Comparison of ENCODE assay signal across 30 cellular contexts in genomic region chr2:144201126-144201525, GRCh38.
DNase-seq lines count a peak whose midpoint lies in the region; ATAC-seq and TF ChIP-seq lines count a peak whose summit lies in the region.
"Had no signal": no experiment of that assay in that cellular context is flagged by ENCODE, and none has a peak within 500 bp of the region (broad histone marks: within the 10 kb centered on the region; RNA-seq: fewer than 3 reads in every experiment).

No MANE protein-coding gene starts in this region.

- no peak overlapping the region for H2AFZ ChIP-seq in neuronal stem cell (ENCODE audit: low read length)

- peak overlapping the region; percentile 78 to 79 for H3K27ac Mint-ChIP-seq in natural killer cell treated with Interleukin-12 subunit alpha and Interleukin-12 subunit beta and Interleukin-15 and Interleukin-18, amount 100 ng/mL, for 72 hours
- no peak overlapping the region for H3K27ac Mint-ChIP-seq in natural killer cell
- H3K27ac Mint-ChIP-seq in activated T-helper 17 cell treated with anti-CD3 and anti-CD28 coated beads, Interleukin-2, amount 50 U/mL, for 72 hours: peak overlapping the region; percentile 92
- H3K27ac Mint-ChIP-seq: CD8-positive, alpha-beta T cell; mesothelial cell of epicardium had no signal

- H4K91ac ChIP-seq in neuronal stem cell (ENCODE audit: low read depth, low read length, poor library complexity): no peak overlapping the region

- H3K9ac ChIP-seq in neuronal stem cell (ENCODE audit: low read depth, low read length, poor library complexity): no peak overlapping the region
- H3K9ac ChIP-seq: SK-N-SH had no signal

- TF ChIP-seq CTCF in natural killer cell (IDR thresholded peaks at IDR 0.05) (no peak), foreskin keratinocyte (conservative IDR thresholded peaks at IDR 0.05) (no peak)

- H3K9me3 ChIP-seq in neuronal stem cell (replicated peaks in 1 of 2; ENCODE audit: control insufficient read depth in 2 of 2, insufficient read depth in 1 of 2, low read depth in 1 of 2, low read length in 2 of 2): no peaks in the 10 kb centered on the region
- H3K9me3 ChIP-seq: ascending aorta, left ventricle myocardium inferior, SK-N-SH, upper lobe of left lung had no signal

- H3K4me1 ChIP-seq in foreskin keratinocyte: no peaks in the 10 kb centered on the region
- peaks cover 0 to 2% of the 10 kb centered on the region in 2 donors for H3K4me1 ChIP-seq in neuronal stem cell (ENCODE audit: control insufficient read depth in 2 of 2, insufficient read depth in 1 of 2, low read depth in 1 of 2, low read length in 2 of 2)
- H3K4me1 ChIP-seq: ascending aorta, upper lobe of left lung had no signal

- WGBS in neuronal stem cell (ENCODE audit: extremely low coverage in 2 of 2, insufficient read length in 2 of 2, insufficient replicate concordance in 1 of 2), 2 donors: no CpG with 5 or more reads among the region's 6 CpGs

- H3K9me3 Mint-ChIP-seq in natural killer cell treated with Interleukin-12 subunit alpha and Interleukin-12 subunit beta and Interleukin-15 and Interleukin-18, amount 100 ng/mL, for 72 hours: peaks cover 7% of the 10 kb centered on the region
- no peaks in the 10 kb centered on the region for H3K9me3 Mint-ChIP-seq in natural killer cell
- peaks cover 4% of the 10 kb centered on the region for H3K9me3 Mint-ChIP-seq in activated T-helper 17 cell treated with anti-CD3 and anti-CD28 coated beads, Interleukin-2, amount 50 U/mL, for 72 hours
- H3K9me3 Mint-ChIP-seq: CD8-positive, alpha-beta T cell; mesothelial cell of epicardium had no signal

- intact Hi-C loops in natural killer cell (cut with micrococcal nuclease): no loop called here

- H4K8ac ChIP-seq in neuronal stem cell (ENCODE audit: low read depth, low read length): no peak overlapping the region

- no peak overlapping the region for H3K4me2 ChIP-seq in neuronal stem cell (ENCODE audit: insufficient read depth, low read length, poor library complexity, severe bottlenecking)
- H3K4me2 ChIP-seq: SK-N-SH, smooth muscle cell had no signal

- peak overlapping the region; percentile 62 for H3K4me3 Mint-ChIP-seq in natural killer cell treated with Interleukin-12 subunit alpha and Interleukin-12 subunit beta and Interleukin-15 and Interleukin-18, amount 100 ng/mL, for 72 hours
- no peak overlapping the region for H3K4me3 Mint-ChIP-seq in natural killer cell
- H3K4me3 Mint-ChIP-seq in activated T-helper 17 cell treated with anti-CD3 and anti-CD28 coated beads, Interleukin-2, amount 50 U/mL, for 72 hours: peak overlapping the region; percentile 65
- H3K4me3 Mint-ChIP-seq: CD8-positive, alpha-beta T cell; mesothelial cell of epicardium; naive thymus-derived CD4-positive, alpha-beta T cell had no signal

- no peak overlapping the region for H3K14ac ChIP-seq in neuronal stem cell (ENCODE audit: low read length)

- H3K27ac ChIP-seq in foreskin keratinocyte (no peak overlapping the region), neuronal stem cell (replicated peaks; ENCODE audit: low read length) (no peak overlapping the region)
- H3K27ac ChIP-seq: ascending aorta, HL-60, left ventricle myocardium inferior, ovary, upper lobe of left lung had no signal

- no peaks in the 10 kb centered on the region for H3K27me3 Mint-ChIP-seq in natural killer cell treated with Interleukin-12 subunit alpha and Interleukin-12 subunit beta and Interleukin-15 and Interleukin-18, amount 100 ng/mL, for 72 hours
- H3K27me3 Mint-ChIP-seq in natural killer cell (ENCODE audit: low read depth in 2 of 2): no peaks in the 10 kb centered on the region
- H3K27me3 Mint-ChIP-seq in activated T-helper 17 cell treated with anti-CD3 and anti-CD28 coated beads, Interleukin-2, amount 50 U/mL, for 72 hours: no peaks in the 10 kb centered on the region
- H3K27me3 Mint-ChIP-seq: naive thymus-derived CD4-positive, alpha-beta T cell had no signal

- H3K36me3 ChIP-seq in neuronal stem cell (replicated peaks in 1 of 2; ENCODE audit: control insufficient read depth in 2 of 2, insufficient read depth in 2 of 2, low read length in 2 of 2): no peaks in the 10 kb centered on the region
- H3K36me3 ChIP-seq: ascending aorta, left ventricle myocardium inferior, ovary, upper lobe of left lung, WERI-Rb-1 had no signal

- no peaks in the 10 kb centered on the region for H3K79me1 ChIP-seq in neuronal stem cell (ENCODE audit: low read depth, low read length)

- DNase-seq in NCI-H748 treated with DMSO at 0.1 percent for 48 hours (lab: John Stamatoyannopoulos, UW): peak; percentile 13
- no peak for DNase-seq in NCI-H748 (lab: John Stamatoyannopoulos, UW; ENCODE audit: unreplicated experiment)
- DNase-seq in natural killer cell treated with Interleukin-12 subunit alpha and Interleukin-12 subunit beta and Interleukin-15 and Interleukin-18, amount 100 ng/mL, for 72 hours (ENCODE audit: low spot score): peak; percentile 62
- DNase-seq in natural killer cell: no peak
- DNase-seq in stimulated activated naive CD8-positive, alpha-beta T cell treated with anti-CD3 and anti-CD28 coated beads, Interleukin-15, Interleukin-2, amounts not matched to agents 100 U/mL and 50 U/mL, for 24 hours: peak; percentile 21
- no peak for DNase-seq in foreskin keratinocyte
- DNase-seq in neuronal stem cell (ENCODE audit: low spot score): no peak
- DNase-seq: activated gamma-delta T cell; AML-193; CD8-positive, alpha-beta T cell; cortex of kidney; DMS53; GDM1; left ventricle myocardium inferior; naive thymus-derived CD4-positive, alpha-beta T cell; NCI-H1048; NCI-H187; NCI-H2227 treated with DMSO at 0.1 percent for 48 hours; NCI-H774; ovary; RPMI8226; SK-N-SH; upper lobe of left lung had no signal

- H2BK5ac ChIP-seq in neuronal stem cell (ENCODE audit: low read length): no peak overlapping the region

- H3K27me3 ChIP-seq in foreskin keratinocyte (no peaks in the 10 kb centered on the region), neuronal stem cell (ENCODE audit: control insufficient read depth in 3 of 3, insufficient read depth in 3 of 3, low read depth in 1 of 3, low read length in 3 of 3) (no peaks in the 10 kb centered on the region)
- H3K27me3 ChIP-seq: ascending aorta, ovary, upper lobe of left lung had no signal

- H3K36me3 Mint-ChIP-seq in natural killer cell treated with Interleukin-12 subunit alpha and Interleukin-12 subunit beta and Interleukin-15 and Interleukin-18, amount 100 ng/mL, for 72 hours: peaks cover 24% of the 10 kb centered on the region
- H3K36me3 Mint-ChIP-seq in natural killer cell: peaks cover 7% of the 10 kb centered on the region
- H3K36me3 Mint-ChIP-seq in activated T-helper 17 cell treated with anti-CD3 and anti-CD28 coated beads, Interleukin-2, amount 50 U/mL, for 72 hours (ENCODE audit: low read depth): peaks cover 17% of the 10 kb centered on the region

- H3K18ac ChIP-seq in neuronal stem cell (ENCODE audit: low read length): no peak overlapping the region

- ATAC-seq in natural killer cell treated with Interleukin-12 subunit alpha and Interleukin-12 subunit beta and Interleukin-15 and Interleukin-18, amount 100 ng/mL, for 72 hours: peak; percentile 70 to 87
- ATAC-seq in natural killer cell (no peak), foreskin keratinocyte (no peak)
- ATAC-seq in activated T-helper 17 cell treated with anti-CD3 and anti-CD28 coated beads, Interleukin-2, amount 50 U/mL, for 72 hours (replicated peaks): peak; percentile 82
- peak; percentile 77 for ATAC-seq in stimulated activated naive CD8-positive, alpha-beta T cell treated with anti-CD3 and anti-CD28 coated beads, Interleukin-15, Interleukin-2, amounts not matched to agents 100 U/mL and 50 U/mL, for 24 hours
- ATAC-seq: CD8-positive, alpha-beta T cell; HCT116; naive thymus-derived CD4-positive, alpha-beta T cell had no signal

- H3K4me1 Mint-ChIP-seq in natural killer cell treated with Interleukin-12 subunit alpha and Interleukin-12 subunit beta and Interleukin-15 and Interleukin-18, amount 100 ng/mL, for 72 hours (ENCODE audit: low read depth in 2 of 2): peaks cover 45 to 51% of the 10 kb centered on the region in 2 donors
- H3K4me1 Mint-ChIP-seq in natural killer cell: peaks cover 19 to 20% of the 10 kb centered on the region in 2 donors
- peaks cover 39% of the 10 kb centered on the region for H3K4me1 Mint-ChIP-seq in activated T-helper 17 cell treated with anti-CD3 and anti-CD28 coated beads, Interleukin-2, amount 50 U/mL, for 72 hours

- H3K4me3 ChIP-seq in neuronal stem cell (ENCODE audit: low read length in 2 of 2): no peak overlapping the region
- H3K4me3 ChIP-seq: ascending aorta, left ventricle myocardium inferior, ovary, smooth muscle cell, upper lobe of left lung had no signal

- H2AK5ac ChIP-seq in neuronal stem cell (ENCODE audit: low read depth, low read length): no peak overlapping the region

- no peak overlapping the region for H3K4ac ChIP-seq in neuronal stem cell (ENCODE audit: low read length)

- no peak overlapping the region for H3K23ac ChIP-seq in neuronal stem cell (ENCODE audit: low read depth, low read length, poor library complexity)

- no peak overlapping the region for H2BK15ac ChIP-seq in neuronal stem cell (ENCODE audit: low read length)

- H2BK12ac ChIP-seq in neuronal stem cell (ENCODE audit: low read length): no peak overlapping the region

- no peak overlapping the region for H2BK120ac ChIP-seq in neuronal stem cell (ENCODE audit: low read depth, low read length)

Comparison
In these comparisons a context has a peak if more than half of its experiments do, and no peak if none do; other contexts are left out.
1. DNase-seq: peak in NCI-H748 treated with DMSO at 0.1 percent for 48 hours (single experiment), natural killer cell treated with Interleukin-12 subunit alpha and Interleukin-12 subunit beta and Interleukin-15 and Interleukin-18, amount 100 ng/mL, for 72 hours (single experiment) and stimulated activated naive CD8-positive, alpha-beta T cell treated with anti-CD3 and anti-CD28 coated beads, Interleukin-15, Interleukin-2, amounts not matched to agents 100 U/mL and 50 U/mL, for 24 hours (single experiment); none in NCI-H748 (single experiment), natural killer cell (single experiment), foreskin keratinocyte (0 of 2) and neuronal stem cell (single experiment).
2. ATAC-seq: peak in natural killer cell treated with Interleukin-12 subunit alpha and Interleukin-12 subunit beta and Interleukin-15 and Interleukin-18, amount 100 ng/mL, for 72 hours (2 of 2), activated T-helper 17 cell treated with anti-CD3 and anti-CD28 coated beads, Interleukin-2, amount 50 U/mL, for 72 hours (single experiment) and stimulated activated naive CD8-positive, alpha-beta T cell treated with anti-CD3 and anti-CD28 coated beads, Interleukin-15, Interleukin-2, amounts not matched to agents 100 U/mL and 50 U/mL, for 24 hours (single experiment); none in natural killer cell (0 of 3) and foreskin keratinocyte (single experiment).
3. H3K27ac Mint-ChIP-seq: peak in natural killer cell treated with Interleukin-12 subunit alpha and Interleukin-12 subunit beta and Interleukin-15 and Interleukin-18, amount 100 ng/mL, for 72 hours (2 of 2) and activated T-helper 17 cell treated with anti-CD3 and anti-CD28 coated beads, Interleukin-2, amount 50 U/mL, for 72 hours (single experiment); none in natural killer cell (0 of 2).